ENCODE assay signal across 1 cellular context in the genomic region with DNA sequence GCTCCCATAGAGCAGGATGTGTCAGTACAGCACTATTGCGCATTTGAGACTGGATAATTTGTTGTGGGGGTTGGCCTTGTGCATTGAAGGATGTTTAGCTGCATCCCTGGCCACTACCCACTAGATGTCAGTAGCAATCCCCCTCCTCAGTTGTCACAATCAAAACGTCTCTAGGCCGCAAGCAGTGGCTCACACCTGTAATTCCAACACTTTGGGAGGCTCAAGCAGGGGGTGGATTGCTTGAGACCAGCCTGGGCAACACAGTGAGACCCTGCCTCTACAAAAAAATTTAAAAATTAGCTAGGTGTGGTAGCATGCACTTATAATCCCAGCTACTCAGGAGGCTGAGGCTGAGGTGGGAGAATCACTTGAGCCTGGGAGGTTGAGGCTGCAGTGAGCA.
A peak's percentile ranks its signal among the peaks of the same experiment; 100 is the strongest.
TF ChIP-seq lines count a peak whose summit lies in the region.

No MANE protein-coding gene starts in this region.

TF ChIP-seq in HepG2, 621 proteins besides CTCF, POLR2A, EP300 and RAD21 (continued from another document and continues in another):
- no peak for TF ChIP-seq E2F2 (CRISPR knock-in tag; IDR thresholded peaks at IDR 0.05; ENCODE audit: borderline replicate concordance)
- no peak for TF ChIP-seq GPN1 (CRISPR knock-in tag; IDR thresholded peaks at IDR 0.05; ENCODE audit: borderline replicate concordance)
- TF ChIP-seq LCORL (IDR thresholded peaks at IDR 0.05), result no peak
- peak; percentile 69; the same call in 1 of the 2 replicates for TF ChIP-seq LCORL (CRISPR knock-in tag; IDR thresholded peaks at IDR 0.05)
- TF ChIP-seq UBTF (CRISPR knock-in tag; IDR thresholded peaks at IDR 0.05), result 0 out of 2 replicates have a peak, but pooled peaks have one; percentile 20
- TF ChIP-seq, protein P1, sequence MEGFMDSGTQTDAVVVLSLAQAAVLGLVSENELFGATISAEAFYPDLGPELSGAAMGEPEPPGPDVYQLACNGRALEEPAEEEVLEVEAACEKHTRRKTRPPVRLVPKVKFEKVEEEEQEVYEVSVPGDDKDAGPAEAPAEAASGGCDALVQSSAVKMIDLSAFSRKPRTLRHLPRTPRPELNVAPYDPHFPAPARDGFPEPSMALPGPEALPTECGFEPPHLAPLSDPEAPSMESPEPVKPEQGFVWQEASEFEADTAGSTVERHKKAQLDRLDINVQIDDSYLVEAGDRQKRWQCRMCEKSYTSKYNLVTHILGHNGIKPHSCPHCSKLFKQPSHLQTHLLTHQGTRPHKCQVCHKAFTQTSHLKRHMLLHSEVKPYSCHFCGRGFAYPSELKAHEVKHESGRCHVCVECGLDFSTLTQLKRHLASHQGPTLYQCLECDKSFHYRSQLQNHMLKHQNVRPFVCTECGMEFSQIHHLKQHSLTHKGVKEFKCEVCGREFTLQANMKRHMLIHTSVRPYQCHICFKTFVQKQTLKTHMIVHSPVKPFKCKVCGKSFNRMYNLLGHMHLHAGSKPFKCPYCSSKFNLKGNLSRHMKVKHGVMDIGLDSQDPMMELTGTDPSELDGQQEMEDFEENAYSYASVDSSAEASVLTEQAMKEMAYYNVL (CRISPR knock-in tag; IDR thresholded peaks at IDR 0.05; ENCODE audit: borderline replicate concordance), result 0 out of 2 replicates have a peak, but pooled peaks have one; percentile 17
- TF ChIP-seq SUZ12 (IDR thresholded peaks at IDR 0.05; ENCODE audit: low read depth, low read length), result no peak
- TF ChIP-seq PCBP1 (IDR thresholded peaks at IDR 0.05; ENCODE audit: borderline replicate concordance, low read depth, low read length), result no peak
- TF ChIP-seq FOSL2 (CRISPR knock-in tag; IDR thresholded peaks at IDR 0.05), result 0 out of 2 replicates have a peak, but pooled peaks have one; percentile 24
- peak; percentile 73; the same call in 1 of the 2 replicates for TF ChIP-seq ZBTB38 (CRISPR knock-in tag; IDR thresholded peaks at IDR 0.05)
- TF ChIP-seq, protein P2, sequence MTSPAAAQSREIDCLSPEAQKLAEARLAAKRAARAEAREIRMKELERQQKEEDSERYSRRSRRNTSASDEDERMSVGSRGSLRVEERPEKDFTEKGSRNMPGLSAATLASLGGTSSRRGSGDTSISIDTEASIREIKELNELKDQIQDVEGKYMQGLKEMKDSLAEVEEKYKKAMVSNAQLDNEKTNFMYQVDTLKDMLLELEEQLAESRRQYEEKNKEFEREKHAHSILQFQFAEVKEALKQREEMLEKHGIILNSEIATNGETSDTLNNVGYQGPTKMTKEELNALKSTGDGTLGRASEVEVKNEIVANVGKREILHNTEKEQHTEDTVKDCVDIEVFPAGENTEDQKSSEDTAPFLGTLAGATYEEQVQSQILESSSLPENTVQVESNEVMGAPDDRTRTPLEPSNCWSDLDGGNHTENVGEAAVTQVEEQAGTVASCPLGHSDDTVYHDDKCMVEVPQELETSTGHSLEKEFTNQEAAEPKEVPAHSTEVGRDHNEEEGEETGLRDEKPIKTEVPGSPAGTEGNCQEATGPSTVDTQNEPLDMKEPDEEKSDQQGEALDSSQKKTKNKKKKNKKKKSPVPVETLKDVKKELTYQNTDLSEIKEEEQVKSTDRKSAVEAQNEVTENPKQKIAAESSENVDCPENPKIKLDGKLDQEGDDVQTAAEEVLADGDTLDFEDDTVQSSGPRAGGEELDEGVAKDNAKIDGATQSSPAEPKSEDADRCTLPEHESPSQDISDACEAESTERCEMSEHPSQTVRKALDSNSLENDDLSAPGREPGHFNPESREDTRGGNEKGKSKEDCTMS (CRISPR knock-in tag; conservative IDR thresholded peaks at IDR 0.05), result no peak
- TF ChIP-seq, protein P3, sequence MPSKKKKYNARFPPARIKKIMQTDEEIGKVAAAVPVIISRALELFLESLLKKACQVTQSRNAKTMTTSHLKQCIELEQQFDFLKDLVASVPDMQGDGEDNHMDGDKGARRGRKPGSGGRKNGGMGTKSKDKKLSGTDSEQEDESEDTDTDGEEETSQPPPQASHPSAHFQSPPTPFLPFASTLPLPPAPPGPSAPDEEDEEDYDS (CRISPR knock-in tag; IDR thresholded peaks at IDR 0.05), result no peak
- TF ChIP-seq ZNF121 (CRISPR knock-in tag; IDR thresholded peaks at IDR 0.05), result peak; percentile 78
- 0 out of 2 replicates have a peak, but pooled peaks have one; percentile 44 for TF ChIP-seq STAT6 (CRISPR knock-in tag; IDR thresholded peaks at IDR 0.05; ENCODE audit: borderline replicate concordance)
- TF ChIP-seq ZNF460 (CRISPR knock-in tag; IDR thresholded peaks at IDR 0.05; ENCODE audit: borderline replicate concordance), result peak; percentile 24; the same call in 1 of the 2 replicates
- TF ChIP-seq ZNF619 (CRISPR knock-in tag; IDR thresholded peaks at IDR 0.05), result no peak
- TF ChIP-seq ZNF138 (CRISPR knock-in tag; IDR thresholded peaks at IDR 0.05; ENCODE audit: low read depth), result no peak
- TF ChIP-seq GATAD2A (CRISPR knock-in tag; IDR thresholded peaks at IDR 0.05), result peak; percentile 40; the same call in 1 of the 2 replicates
- peak; percentile 54; the same call in 1 of the 2 replicates for TF ChIP-seq SALL1 (CRISPR knock-in tag; IDR thresholded peaks at IDR 0.05)
- no peak for TF ChIP-seq ZHX2 (IDR thresholded peaks at IDR 0.05; ENCODE audit: low read depth)
- no peak for TF ChIP-seq ZHX2 (CRISPR knock-in tag; IDR thresholded peaks at IDR 0.05; ENCODE audit: borderline replicate concordance)
- TF ChIP-seq STAG1 (CRISPR knock-in tag; IDR thresholded peaks at IDR 0.05), result peak; percentile 73
- no peak for TF ChIP-seq IRF9 (CRISPR knock-in tag; IDR thresholded peaks at IDR 0.05; ENCODE audit: borderline replicate concordance)
- TF ChIP-seq ZNF660 (CRISPR knock-in tag; IDR thresholded peaks at IDR 0.05; ENCODE audit: borderline replicate concordance, low read depth), result no peak
- TF ChIP-seq MIXL1 (CRISPR knock-in tag; IDR thresholded peaks at IDR 0.05), result no peak
- 0 out of 2 replicates have a peak, but pooled peaks have one; percentile 14 for TF ChIP-seq HNF4A (CRISPR knock-in tag; IDR thresholded peaks at IDR 0.05)
- TF ChIP-seq ZC3H4 (CRISPR knock-in tag; IDR thresholded peaks at IDR 0.05; ENCODE audit: borderline replicate concordance), result no peak
- no peak for TF ChIP-seq ZNF841 (CRISPR knock-in tag; IDR thresholded peaks at IDR 0.05; ENCODE audit: borderline replicate concordance)
- TF ChIP-seq HOXA3 (CRISPR knock-in tag; IDR thresholded peaks at IDR 0.05), result 0 out of 2 replicates have a peak, but pooled peaks have one; percentile 15
- TF ChIP-seq ZNF317 (CRISPR knock-in tag; IDR thresholded peaks at IDR 0.05), result 0 out of 2 replicates have a peak, but pooled peaks have one; percentile 36
- no peak for TF ChIP-seq CENPX (CRISPR knock-in tag; IDR thresholded peaks at IDR 0.05)
- TF ChIP-seq ZBTB33 (CRISPR knock-in tag; IDR thresholded peaks at IDR 0.05), result peak; percentile 60; the same call in 1 of the 2 replicates
- no peak for TF ChIP-seq GZF1 (CRISPR knock-in tag; IDR thresholded peaks at IDR 0.05)
- peak; percentile 39; the same call in 1 of the 2 replicates for TF ChIP-seq RXRB (CRISPR knock-in tag; IDR thresholded peaks at IDR 0.05; ENCODE audit: borderline replicate concordance)
- TF ChIP-seq SOX6 (IDR thresholded peaks at IDR 0.05), result no peak
- TF ChIP-seq SOX6 (CRISPR knock-in tag; IDR thresholded peaks at IDR 0.05), result peak; percentile 16; the same call in 1 of the 2 replicates
- TF ChIP-seq ZKSCAN5 (CRISPR knock-in tag; IDR thresholded peaks at IDR 0.05), result no peak
- peak; percentile 91 for TF ChIP-seq SMC3 (IDR thresholded peaks at IDR 0.05; ENCODE audit: low read length)
